1 cellular context compared by ENCODE assay signal in the genomic region with DNA sequence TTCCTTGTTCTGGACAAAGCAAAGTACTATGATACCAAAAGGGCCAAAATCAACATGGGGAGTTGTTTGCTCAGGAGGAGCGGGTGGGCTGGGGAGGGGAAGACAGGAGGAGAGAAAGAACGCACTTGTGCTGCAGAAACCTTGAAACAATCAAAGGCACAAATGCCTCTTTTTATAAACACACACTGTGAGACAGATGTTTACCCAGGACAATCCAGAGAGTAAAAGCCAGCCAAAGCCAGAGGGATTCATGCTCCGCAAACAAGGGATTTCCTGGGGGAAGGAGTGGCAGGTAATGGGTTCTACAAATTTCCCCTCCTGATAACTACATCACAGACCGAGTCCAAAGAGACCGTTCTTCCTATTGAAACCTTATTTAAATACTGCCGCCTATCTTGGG.
A peak's percentile ranks its signal among the peaks of the same experiment; 100 is the strongest.
TF ChIP-seq lines count a peak whose summit lies in the region.

No MANE protein-coding gene starts in this region.

TF ChIP-seq in HepG2, 621 proteins besides CTCF, POLR2A, EP300 and RAD21 (continued from another document and continues in another):
- TF ChIP-seq, protein P1, sequence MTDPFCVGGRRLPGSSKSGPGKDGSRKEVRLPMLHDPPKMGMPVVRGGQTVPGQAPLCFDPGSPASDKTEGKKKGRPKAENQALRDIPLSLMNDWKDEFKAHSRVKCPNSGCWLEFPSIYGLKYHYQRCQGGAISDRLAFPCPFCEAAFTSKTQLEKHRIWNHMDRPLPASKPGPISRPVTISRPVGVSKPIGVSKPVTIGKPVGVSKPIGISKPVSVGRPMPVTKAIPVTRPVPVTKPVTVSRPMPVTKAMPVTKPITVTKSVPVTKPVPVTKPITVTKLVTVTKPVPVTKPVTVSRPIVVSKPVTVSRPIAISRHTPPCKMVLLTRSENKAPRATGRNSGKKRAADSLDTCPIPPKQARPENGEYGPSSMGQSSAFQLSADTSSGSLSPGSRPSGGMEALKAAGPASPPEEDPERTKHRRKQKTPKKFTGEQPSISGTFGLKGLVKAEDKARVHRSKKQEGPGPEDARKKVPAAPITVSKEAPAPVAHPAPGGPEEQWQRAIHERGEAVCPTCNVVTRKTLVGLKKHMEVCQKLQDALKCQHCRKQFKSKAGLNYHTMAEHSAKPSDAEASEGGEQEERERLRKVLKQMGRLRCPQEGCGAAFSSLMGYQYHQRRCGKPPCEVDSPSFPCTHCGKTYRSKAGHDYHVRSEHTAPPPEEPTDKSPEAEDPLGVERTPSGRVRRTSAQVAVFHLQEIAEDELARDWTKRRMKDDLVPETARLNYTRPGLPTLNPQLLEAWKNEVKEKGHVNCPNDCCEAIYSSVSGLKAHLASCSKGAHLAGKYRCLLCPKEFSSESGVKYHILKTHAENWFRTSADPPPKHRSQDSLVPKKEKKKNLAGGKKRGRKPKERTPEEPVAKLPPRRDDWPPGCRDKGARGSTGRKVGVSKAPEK (CRISPR knock-in tag; IDR thresholded peaks at IDR 0.05; ENCODE audit: borderline replicate concordance) = no peak
- TF ChIP-seq, protein P2, sequence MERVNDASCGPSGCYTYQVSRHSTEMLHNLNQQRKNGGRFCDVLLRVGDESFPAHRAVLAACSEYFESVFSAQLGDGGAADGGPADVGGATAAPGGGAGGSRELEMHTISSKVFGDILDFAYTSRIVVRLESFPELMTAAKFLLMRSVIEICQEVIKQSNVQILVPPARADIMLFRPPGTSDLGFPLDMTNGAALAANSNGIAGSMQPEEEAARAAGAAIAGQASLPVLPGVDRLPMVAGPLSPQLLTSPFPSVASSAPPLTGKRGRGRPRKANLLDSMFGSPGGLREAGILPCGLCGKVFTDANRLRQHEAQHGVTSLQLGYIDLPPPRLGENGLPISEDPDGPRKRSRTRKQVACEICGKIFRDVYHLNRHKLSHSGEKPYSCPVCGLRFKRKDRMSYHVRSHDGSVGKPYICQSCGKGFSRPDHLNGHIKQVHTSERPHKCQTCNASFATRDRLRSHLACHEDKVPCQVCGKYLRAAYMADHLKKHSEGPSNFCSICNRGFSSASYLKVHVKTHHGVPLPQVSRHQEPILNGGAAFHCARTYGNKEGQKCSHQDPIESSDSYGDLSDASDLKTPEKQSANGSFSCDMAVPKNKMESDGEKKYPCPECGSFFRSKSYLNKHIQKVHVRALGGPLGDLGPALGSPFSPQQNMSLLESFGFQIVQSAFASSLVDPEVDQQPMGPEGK (CRISPR knock-in tag; IDR thresholded peaks at IDR 0.05) = peak; percentile 89
- TF ChIP-seq HOXA5 (CRISPR knock-in tag; IDR thresholded peaks at IDR 0.05) (no peak), CHCHD3 (CRISPR knock-in tag; IDR thresholded peaks at IDR 0.05) (no peak), ZNF432 (CRISPR knock-in tag; IDR thresholded peaks at IDR 0.05; ENCODE audit: borderline replicate concordance) (no peak), ONECUT2 (CRISPR knock-in tag; IDR thresholded peaks at IDR 0.05) (no peak), MBNL3 (CRISPR knock-in tag; conservative IDR thresholded peaks at IDR 0.05) (no peak), ZSCAN29 (CRISPR knock-in tag; conservative IDR thresholded peaks at IDR 0.05) (no peak), MLLT10 (CRISPR knock-in tag; IDR thresholded peaks at IDR 0.05) (no peak), U2AF2 (IDR thresholded peaks at IDR 0.05; ENCODE audit: low read depth, low read length) (no peak), XBP1 (CRISPR knock-in tag; IDR thresholded peaks at IDR 0.05) (no peak), ZNF652 (CRISPR knock-in tag; IDR thresholded peaks at IDR 0.05; ENCODE audit: borderline replicate concordance, low read depth) (no peak), MYNN (CRISPR knock-in tag; IDR thresholded peaks at IDR 0.05; ENCODE audit: low read depth) (no peak), ZBTB21 (CRISPR knock-in tag; IDR thresholded peaks at IDR 0.05) (no peak; the same call in 1 of the 2 replicates), RARA (CRISPR knock-in tag; IDR thresholded peaks at IDR 0.05) (peak; percentile 48; the same call in 1 of the 2 replicates), ZSCAN30 (CRISPR knock-in tag; IDR thresholded peaks at IDR 0.05) (no peak), HOXA9 (CRISPR knock-in tag; IDR thresholded peaks at IDR 0.05; ENCODE audit: borderline replicate concordance) (no peak), SIN3B (IDR thresholded peaks at IDR 0.05; ENCODE audit: low read length) (no peak), HES4 (CRISPR knock-in tag; IDR thresholded peaks at IDR 0.05; ENCODE audit: borderline replicate concordance) (no peak), JARID2 (CRISPR knock-in tag; IDR thresholded peaks at IDR 0.05; ENCODE audit: insufficient replicate concordance) (no peak), NFKB2 (CRISPR knock-in tag; IDR thresholded peaks at IDR 0.05; ENCODE audit: borderline replicate concordance) (no peak), GABPB1 (CRISPR knock-in tag; IDR thresholded peaks at IDR 0.05) (no peak), ZNF75D (CRISPR knock-in tag; IDR thresholded peaks at IDR 0.05; ENCODE audit: borderline replicate concordance) (no peak)
- TF ChIP-seq, protein P3, sequence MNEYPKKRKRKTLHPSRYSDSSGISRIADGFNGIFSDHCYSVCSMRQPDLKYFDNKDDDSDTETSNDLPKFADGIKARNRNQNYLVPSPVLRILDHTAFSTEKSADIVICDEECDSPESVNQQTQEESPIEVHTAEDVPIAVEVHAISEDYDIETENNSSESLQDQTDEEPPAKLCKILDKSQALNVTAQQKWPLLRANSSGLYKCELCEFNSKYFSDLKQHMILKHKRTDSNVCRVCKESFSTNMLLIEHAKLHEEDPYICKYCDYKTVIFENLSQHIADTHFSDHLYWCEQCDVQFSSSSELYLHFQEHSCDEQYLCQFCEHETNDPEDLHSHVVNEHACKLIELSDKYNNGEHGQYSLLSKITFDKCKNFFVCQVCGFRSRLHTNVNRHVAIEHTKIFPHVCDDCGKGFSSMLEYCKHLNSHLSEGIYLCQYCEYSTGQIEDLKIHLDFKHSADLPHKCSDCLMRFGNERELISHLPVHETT (CRISPR knock-in tag; conservative IDR thresholded peaks at IDR 0.05) = no peak
- TF ChIP-seq, protein P4, sequence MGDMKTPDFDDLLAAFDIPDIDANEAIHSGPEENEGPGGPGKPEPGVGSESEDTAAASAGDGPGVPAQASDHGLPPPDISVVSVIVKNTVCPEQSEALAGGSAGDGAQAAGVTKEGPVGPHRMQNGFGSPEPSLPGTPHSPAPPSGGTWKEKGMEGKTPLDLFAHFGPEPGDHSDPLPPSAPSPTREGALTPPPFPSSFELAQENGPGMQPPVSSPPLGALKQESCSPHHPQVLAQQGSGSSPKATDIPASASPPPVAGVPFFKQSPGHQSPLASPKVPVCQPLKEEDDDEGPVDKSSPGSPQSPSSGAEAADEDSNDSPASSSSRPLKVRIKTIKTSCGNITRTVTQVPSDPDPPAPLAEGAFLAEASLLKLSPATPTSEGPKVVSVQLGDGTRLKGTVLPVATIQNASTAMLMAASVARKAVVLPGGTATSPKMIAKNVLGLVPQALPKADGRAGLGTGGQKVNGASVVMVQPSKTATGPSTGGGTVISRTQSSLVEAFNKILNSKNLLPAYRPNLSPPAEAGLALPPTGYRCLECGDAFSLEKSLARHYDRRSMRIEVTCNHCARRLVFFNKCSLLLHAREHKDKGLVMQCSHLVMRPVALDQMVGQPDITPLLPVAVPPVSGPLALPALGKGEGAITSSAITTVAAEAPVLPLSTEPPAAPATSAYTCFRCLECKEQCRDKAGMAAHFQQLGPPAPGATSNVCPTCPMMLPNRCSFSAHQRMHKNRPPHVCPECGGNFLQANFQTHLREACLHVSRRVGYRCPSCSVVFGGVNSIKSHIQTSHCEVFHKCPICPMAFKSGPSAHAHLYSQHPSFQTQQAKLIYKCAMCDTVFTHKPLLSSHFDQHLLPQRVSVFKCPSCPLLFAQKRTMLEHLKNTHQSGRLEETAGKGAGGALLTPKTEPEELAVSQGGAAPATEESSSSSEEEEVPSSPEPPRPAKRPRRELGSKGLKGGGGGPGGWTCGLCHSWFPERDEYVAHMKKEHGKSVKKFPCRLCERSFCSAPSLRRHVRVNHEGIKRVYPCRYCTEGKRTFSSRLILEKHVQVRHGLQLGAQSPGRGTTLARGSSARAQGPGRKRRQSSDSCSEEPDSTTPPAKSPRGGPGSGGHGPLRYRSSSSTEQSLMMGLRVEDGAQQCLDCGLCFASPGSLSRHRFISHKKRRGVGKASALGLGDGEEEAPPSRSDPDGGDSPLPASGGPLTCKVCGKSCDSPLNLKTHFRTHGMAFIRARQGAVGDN (CRISPR knock-in tag; IDR thresholded peaks at IDR 0.05) = no peak
- TF ChIP-seq, protein P5, sequence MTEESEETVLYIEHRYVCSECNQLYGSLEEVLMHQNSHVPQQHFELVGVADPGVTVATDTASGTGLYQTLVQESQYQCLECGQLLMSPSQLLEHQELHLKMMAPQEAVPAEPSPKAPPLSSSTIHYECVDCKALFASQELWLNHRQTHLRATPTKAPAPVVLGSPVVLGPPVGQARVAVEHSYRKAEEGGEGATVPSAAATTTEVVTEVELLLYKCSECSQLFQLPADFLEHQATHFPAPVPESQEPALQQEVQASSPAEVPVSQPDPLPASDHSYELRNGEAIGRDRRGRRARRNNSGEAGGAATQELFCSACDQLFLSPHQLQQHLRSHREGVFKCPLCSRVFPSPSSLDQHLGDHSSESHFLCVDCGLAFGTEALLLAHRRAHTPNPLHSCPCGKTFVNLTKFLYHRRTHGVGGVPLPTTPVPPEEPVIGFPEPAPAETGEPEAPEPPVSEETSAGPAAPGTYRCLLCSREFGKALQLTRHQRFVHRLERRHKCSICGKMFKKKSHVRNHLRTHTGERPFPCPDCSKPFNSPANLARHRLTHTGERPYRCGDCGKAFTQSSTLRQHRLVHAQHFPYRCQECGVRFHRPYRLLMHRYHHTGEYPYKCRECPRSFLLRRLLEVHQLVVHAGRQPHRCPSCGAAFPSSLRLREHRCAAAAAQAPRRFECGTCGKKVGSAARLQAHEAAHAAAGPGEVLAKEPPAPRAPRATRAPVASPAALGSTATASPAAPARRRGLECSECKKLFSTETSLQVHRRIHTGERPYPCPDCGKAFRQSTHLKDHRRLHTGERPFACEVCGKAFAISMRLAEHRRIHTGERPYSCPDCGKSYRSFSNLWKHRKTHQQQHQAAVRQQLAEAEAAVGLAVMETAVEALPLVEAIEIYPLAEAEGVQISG (CRISPR knock-in tag; IDR thresholded peaks at IDR 0.05) = peak; percentile 29; the same call in 1 of the 2 replicates
- TF ChIP-seq, protein P6, sequence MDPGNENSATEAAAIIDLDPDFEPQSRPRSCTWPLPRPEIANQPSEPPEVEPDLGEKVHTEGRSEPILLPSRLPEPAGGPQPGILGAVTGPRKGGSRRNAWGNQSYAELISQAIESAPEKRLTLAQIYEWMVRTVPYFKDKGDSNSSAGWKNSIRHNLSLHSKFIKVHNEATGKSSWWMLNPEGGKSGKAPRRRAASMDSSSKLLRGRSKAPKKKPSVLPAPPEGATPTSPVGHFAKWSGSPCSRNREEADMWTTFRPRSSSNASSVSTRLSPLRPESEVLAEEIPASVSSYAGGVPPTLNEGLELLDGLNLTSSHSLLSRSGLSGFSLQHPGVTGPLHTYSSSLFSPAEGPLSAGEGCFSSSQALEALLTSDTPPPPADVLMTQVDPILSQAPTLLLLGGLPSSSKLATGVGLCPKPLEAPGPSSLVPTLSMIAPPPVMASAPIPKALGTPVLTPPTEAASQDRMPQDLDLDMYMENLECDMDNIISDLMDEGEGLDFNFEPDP (CRISPR knock-in tag; conservative IDR thresholded peaks at IDR 0.05) = no peak
- TF ChIP-seq, protein P7, sequence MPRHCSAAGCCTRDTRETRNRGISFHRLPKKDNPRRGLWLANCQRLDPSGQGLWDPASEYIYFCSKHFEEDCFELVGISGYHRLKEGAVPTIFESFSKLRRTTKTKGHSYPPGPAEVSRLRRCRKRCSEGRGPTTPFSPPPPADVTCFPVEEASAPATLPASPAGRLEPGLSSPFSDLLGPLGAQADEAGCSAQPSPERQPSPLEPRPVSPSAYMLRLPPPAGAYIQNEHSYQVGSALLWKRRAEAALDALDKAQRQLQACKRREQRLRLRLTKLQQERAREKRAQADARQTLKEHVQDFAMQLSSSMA (CRISPR knock-in tag; IDR thresholded peaks at IDR 0.05) = no peak
- TF ChIP-seq, protein P8, sequence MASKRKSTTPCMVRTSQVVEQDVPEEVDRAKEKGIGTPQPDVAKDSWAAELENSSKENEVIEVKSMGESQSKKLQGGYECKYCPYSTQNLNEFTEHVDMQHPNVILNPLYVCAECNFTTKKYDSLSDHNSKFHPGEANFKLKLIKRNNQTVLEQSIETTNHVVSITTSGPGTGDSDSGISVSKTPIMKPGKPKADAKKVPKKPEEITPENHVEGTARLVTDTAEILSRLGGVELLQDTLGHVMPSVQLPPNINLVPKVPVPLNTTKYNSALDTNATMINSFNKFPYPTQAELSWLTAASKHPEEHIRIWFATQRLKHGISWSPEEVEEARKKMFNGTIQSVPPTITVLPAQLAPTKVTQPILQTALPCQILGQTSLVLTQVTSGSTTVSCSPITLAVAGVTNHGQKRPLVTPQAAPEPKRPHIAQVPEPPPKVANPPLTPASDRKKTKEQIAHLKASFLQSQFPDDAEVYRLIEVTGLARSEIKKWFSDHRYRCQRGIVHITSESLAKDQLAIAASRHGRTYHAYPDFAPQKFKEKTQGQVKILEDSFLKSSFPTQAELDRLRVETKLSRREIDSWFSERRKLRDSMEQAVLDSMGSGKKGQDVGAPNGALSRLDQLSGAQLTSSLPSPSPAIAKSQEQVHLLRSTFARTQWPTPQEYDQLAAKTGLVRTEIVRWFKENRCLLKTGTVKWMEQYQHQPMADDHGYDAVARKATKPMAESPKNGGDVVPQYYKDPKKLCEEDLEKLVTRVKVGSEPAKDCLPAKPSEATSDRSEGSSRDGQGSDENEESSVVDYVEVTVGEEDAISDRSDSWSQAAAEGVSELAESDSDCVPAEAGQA (IDR thresholded peaks at IDR 0.05; ENCODE audit: low read depth) = no peak
- TF ChIP-seq, protein P8 (CRISPR knock-in tag; IDR thresholded peaks at IDR 0.05; ENCODE audit: borderline replicate concordance) = no peak
